17 cellular contexts compared by ENCODE assay signal in the genomic region with DNA sequence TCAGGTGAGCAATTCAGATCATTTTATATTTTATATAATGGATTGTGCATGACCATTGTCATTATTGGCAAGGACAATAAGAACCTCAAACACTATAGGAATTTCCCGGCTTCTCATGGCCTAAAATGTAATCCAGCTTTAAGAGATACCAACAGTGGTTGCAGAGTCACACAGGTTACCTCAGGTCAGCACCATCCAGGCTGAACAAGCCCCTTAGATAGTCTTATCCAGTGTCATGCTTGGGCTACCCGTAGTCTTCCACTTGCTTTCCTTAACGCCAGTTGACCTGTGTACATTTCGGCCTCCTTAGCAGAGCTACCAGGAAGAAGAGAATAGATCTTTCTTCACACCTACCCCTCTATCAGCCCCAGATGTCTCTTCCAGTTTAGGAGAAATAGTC.
DNase-seq lines count a peak whose midpoint lies in the region; ATAC-seq, FAIRE-seq and TF ChIP-seq lines count a peak whose summit lies in the region.
"Had no signal": no experiment of that assay in that cellular context is flagged by ENCODE, and none has a peak within 500 bp of the region (broad histone marks: within the 10 kb centered on the region; RNA-seq: fewer than 3 reads in every experiment).

No MANE protein-coding gene starts in this region.

- H3K4me3 ChIP-seq in H1 (ENCODE audit: extremely low read depth in 1 of 4, insufficient read depth in 2 of 4, low read depth in 3 of 4, low read length in 4 of 4) (no peak overlapping the region), mesendoderm (ENCODE audit: low read length) (no peak overlapping the region)
- H3K4me3 ChIP-seq: A549, GM23248 had no signal

- POLR2A ChIA-PET in H1 (lab: Charles Lee; ENCODE audit: partially characterized antibody) = no interaction called here

- no peak overlapping the region for H2BK5ac ChIP-seq in H1 (ENCODE audit: low read depth, low read length)
- H2BK5ac ChIP-seq in mesendoderm (ENCODE audit: low read length) = no peak overlapping the region

- H4K5ac ChIP-seq in H1 (ENCODE audit: insufficient read length, low read depth, low read length) = no peak overlapping the region
- H4K5ac ChIP-seq in mesendoderm (ENCODE audit: low read length) = no peak overlapping the region

- CTCF ChIA-PET in H1 (lab: Charles Lee; ENCODE audit: partially characterized antibody) = interaction anchor here (0.7 to 10.4 kb wide), 11 partner anchors 10 to 1815 kb away, joined by 3 to 247 read pairs (median 5); no protein-coding TSS in a partner anchor

- peak overlapping the region; percentile 68; the same call in 1 of the 2 replicates for H2BK12ac ChIP-seq in H1 (ENCODE audit: low read depth, low read length)

- H3K27me3 ChIP-seq in H1 (replicated peaks in 1 of 4; ENCODE audit: control insufficient read depth in 3 of 4, extremely low read depth in 1 of 4, insufficient read depth in 3 of 4, low read length in 3 of 4) (no peaks in the 10 kb centered on the region), mesendoderm (ENCODE audit: insufficient read depth, low read length, poor library complexity) (no peaks in the 10 kb centered on the region)

- no peak for FAIRE-seq in H1 (lab: Jason Lieb, UNC)
- FAIRE-seq in frontal cortex (lab: Jason Lieb, UNC) = no peak
- FAIRE-seq: A549, HTR-8/SVneo had no signal

- TF ChIP-seq CTCF in H1 (IDR thresholded peaks at IDR 0.05; ENCODE audit: control extremely low read depth in 1 of 3, insufficient read depth in 1 of 3, low read depth in 1 of 3, low read length in 3 of 3) = no peak

- H3K27ac ChIP-seq in H1 (ENCODE audit: low read depth, low read length) (no peak overlapping the region), mesendoderm (ENCODE audit: low read depth, low read length) (no peak overlapping the region)
- H3K27ac ChIP-seq: 22Rv1, A549, C4-2B, GM23248 had no signal

- no peak overlapping the region for H2AK5ac ChIP-seq in H1 (ENCODE audit: low read depth, low read length)
- H2AK5ac ChIP-seq in mesendoderm (ENCODE audit: low read length) = no peak overlapping the region

- H3K23ac ChIP-seq in H1 (ENCODE audit: insufficient read length) (no peak overlapping the region), mesendoderm (ENCODE audit: low read length) (no peak overlapping the region)

- no peaks in the 10 kb centered on the region for H3K79me1 ChIP-seq in H1 (ENCODE audit: low read depth, low read length)
- H3K79me1 ChIP-seq in mesendoderm (ENCODE audit: low read length) = no peaks in the 10 kb centered on the region

- no peak overlapping the region for H3K14ac ChIP-seq in H1 (ENCODE audit: insufficient read length)

- H4K8ac ChIP-seq in H1 (ENCODE audit: extremely low read depth, insufficient read depth, low read length) (no peak overlapping the region), mesendoderm (ENCODE audit: low read depth, low read length) (no peak overlapping the region)

- H3K56ac ChIP-seq in H1 (replicated peaks; ENCODE audit: insufficient read length, low read depth, low read length) = no peak overlapping the region
- no peak overlapping the region for H3K56ac ChIP-seq in mesendoderm (ENCODE audit: low read length)

- WGBS in H1 (ENCODE audit: extremely low coverage in 1 of 2, insufficient coverage in 1 of 2, insufficient read length in 1 of 2, insufficient replicate concordance in 2 of 2, low coverage in 1 of 2, low lambda C conversion rate in 2 of 2, missing lambda C conversion rate in 1 of 2), 2 experiments = 88% methylated on average over 4 of the region's 4 CpGs; no CpG with 5 or more reads in 1 of the 2 experiments
- no CpG with 5 or more reads among the region's 4 CpGs for WGBS in mesendoderm (ENCODE audit: extremely low coverage, insufficient coverage, low lambda C conversion rate)

- H3K9ac ChIP-seq in H1 (replicated peaks in 1 of 4; ENCODE audit: extremely low read depth in 1 of 4, low read depth in 3 of 4, low read length in 3 of 4) (no peak overlapping the region), mesendoderm (ENCODE audit: low read length) (no peak overlapping the region)
- H3K9ac ChIP-seq: GM23248 had no signal

- H3K18ac ChIP-seq in H1 (ENCODE audit: extremely low read depth, low read length) (no peak overlapping the region), mesendoderm (ENCODE audit: low read length) (no peak overlapping the region)

- no peak overlapping the region for H3K4ac ChIP-seq in H1 (replicated peaks; ENCODE audit: insufficient read length, low read depth, low read length)
- H3K4ac ChIP-seq in mesendoderm (ENCODE audit: low read depth, low read length) = no peak overlapping the region

- no peaks in the 10 kb centered on the region for H3K79me2 ChIP-seq in H1 (ENCODE audit: control insufficient read depth in 1 of 2, insufficient read depth in 2 of 2, low read length in 2 of 2)
- H3K79me2 ChIP-seq in mesendoderm (ENCODE audit: control insufficient read depth, insufficient read depth, low read length) = no peaks in the 10 kb centered on the region

- H3K9me3 ChIP-seq in H1 (ENCODE audit: insufficient read depth in 2 of 2, low read depth in 1 of 2, low read length in 1 of 2) = no peaks in the 10 kb centered on the region
- H3K9me3 ChIP-seq: A549, Caco-2 had no signal

- H3K23me2 ChIP-seq in H1 (ENCODE audit: low read depth, low read length) = no peaks in the 10 kb centered on the region

- H2AFZ ChIP-seq in H1 (ENCODE audit: low read length) = peak overlapping the region; percentile 31; the same call in 1 of the 2 replicates
- H2AFZ ChIP-seq: GM23248 had no signal

- no peak overlapping the region for H2BK20ac ChIP-seq in H1 (ENCODE audit: low read length)

- H2BK120ac ChIP-seq in H1 (replicated peaks; ENCODE audit: low read depth, low read length) (no peak overlapping the region), mesendoderm (ENCODE audit: low read depth, low read length) (no peak overlapping the region)

- H2BK15ac ChIP-seq in H1 (ENCODE audit: low read length) = 0 out of 2 replicates have a peak overlapping the region, but pooled peaks have one; percentile 49
- H2BK15ac ChIP-seq in mesendoderm (replicated peaks; ENCODE audit: low read depth) = no peak overlapping the region

- H3K36me3 ChIP-seq in H1 (ENCODE audit: control insufficient read depth in 2 of 4, insufficient read depth in 4 of 4, low read length in 3 of 4) = no peaks in the 10 kb centered on the region
- no peaks in the 10 kb centered on the region for H3K36me3 ChIP-seq in mesendoderm (ENCODE audit: control insufficient read depth, insufficient read depth, low read length)

- H3K4me1 ChIP-seq in H1 (replicated peaks in 1 of 4; ENCODE audit: control insufficient read depth in 3 of 4, insufficient read depth in 4 of 4, low read length in 3 of 4) (peaks cover 0 to 4% (median 3%) of the 10 kb centered on the region in 4 experiments; a peak in 4 of 7 replicates), mesendoderm (ENCODE audit: control insufficient read depth, low read depth, low read length) (no peaks in the 10 kb centered on the region)
- H3K4me1 ChIP-seq: A549, Caco-2 had no signal

- ATAC-seq in HG03139 (IDR thresholded peaks at IDR 0.05; ENCODE audit: unreplicated experiment) = no peak
- ATAC-seq: A549, HCT116 had no signal

- no peak for TF ChIP-seq RAD21 in H1 (IDR thresholded peaks at IDR 0.05 in 1 of 2, conservative IDR thresholded peaks at IDR 0.05 in 1 of 2; ENCODE audit: low read depth in 2 of 2, low read length in 2 of 2)

- no peaks in the 10 kb centered on the region for H4K20me1 ChIP-seq in H1 (replicated peaks in 1 of 2; ENCODE audit: control insufficient read depth in 1 of 2, insufficient read depth in 2 of 2, low read length in 2 of 2)

- peak; percentile 19 for DNase-seq in NCI-H82 (lab: John Stamatoyannopoulos, UW)
- no peak for DNase-seq in NCI-H82 treated with DMSO at 0.1 percent for 48 hours (lab: John Stamatoyannopoulos, UW; ENCODE audit: unreplicated experiment)
- no peak for DNase-seq in H1 (ENCODE audit: low read depth in 1 of 2, low spot score in 2 of 2)
- DNase-seq in mesendoderm = peak; percentile 26
- no peak for DNase-seq in HuH-7.5 (ENCODE audit: low spot score)
- no peak for DNase-seq in frontal cortex (ENCODE audit: low spot score in 2 of 2)
- DNase-seq: CD4-positive, alpha-beta T cell; DMS79; GDM1 had no signal

- no peak for TF ChIP-seq POLR2A in H1 (IDR thresholded peaks at IDR 0.05; ENCODE audit: control extremely low read depth in 1 of 2, low read depth in 2 of 2, low read length in 2 of 2)

- TF ChIP-seq EP300 in H1 (IDR thresholded peaks at IDR 0.05; ENCODE audit: borderline replicate concordance in 1 of 2, low read depth in 2 of 2, low read length in 2 of 2) = no peak

- H4K91ac ChIP-seq in H1 (replicated peaks; ENCODE audit: insufficient read length, low read length) = no peak overlapping the region

- H3K4me2 ChIP-seq in H1 (ENCODE audit: insufficient read depth in 1 of 2, low read depth in 2 of 2, low read length in 2 of 2) (no peak overlapping the region), mesendoderm (ENCODE audit: low read length) (no peak overlapping the region)
- H3K4me2 ChIP-seq: A549 had no signal

TF ChIP-seq in H1, 55 proteins besides CTCF, POLR2A, EP300 and RAD21:
- TF ChIP-seq, protein P1, sequence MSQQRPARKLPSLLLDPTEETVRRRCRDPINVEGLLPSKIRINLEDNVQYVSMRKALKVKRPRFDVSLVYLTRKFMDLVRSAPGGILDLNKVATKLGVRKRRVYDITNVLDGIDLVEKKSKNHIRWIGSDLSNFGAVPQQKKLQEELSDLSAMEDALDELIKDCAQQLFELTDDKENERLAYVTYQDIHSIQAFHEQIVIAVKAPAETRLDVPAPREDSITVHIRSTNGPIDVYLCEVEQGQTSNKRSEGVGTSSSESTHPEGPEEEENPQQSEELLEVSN (IDR thresholded peaks at IDR 0.05) = no peak
- TF ChIP-seq TEAD4 (IDR thresholded peaks at IDR 0.05; ENCODE audit: low read depth, low read length) (no peak), BRCA1 (IDR thresholded peaks at IDR 0.05; ENCODE audit: low read depth, low read length) (no peak), SUZ12 (IDR thresholded peaks at IDR 0.05; ENCODE audit: low read length) (no peak), SP2 (IDR thresholded peaks at IDR 0.05; ENCODE audit: low read length) (no peak), NRF1 (IDR thresholded peaks at IDR 0.05; ENCODE audit: low read depth, low read length) (no peak)

Comparison
In these comparisons a context has a peak if more than half of its experiments do, and no peak if none do; other contexts are left out.
1. DNase-seq: peak in NCI-H82 (single experiment) and mesendoderm (single experiment); none in NCI-H82 treated with DMSO at 0.1 percent for 48 hours (single experiment), H1 (0 of 2), HuH-7.5 (single experiment) and frontal cortex (0 of 2).